In the genomic region with DNA sequence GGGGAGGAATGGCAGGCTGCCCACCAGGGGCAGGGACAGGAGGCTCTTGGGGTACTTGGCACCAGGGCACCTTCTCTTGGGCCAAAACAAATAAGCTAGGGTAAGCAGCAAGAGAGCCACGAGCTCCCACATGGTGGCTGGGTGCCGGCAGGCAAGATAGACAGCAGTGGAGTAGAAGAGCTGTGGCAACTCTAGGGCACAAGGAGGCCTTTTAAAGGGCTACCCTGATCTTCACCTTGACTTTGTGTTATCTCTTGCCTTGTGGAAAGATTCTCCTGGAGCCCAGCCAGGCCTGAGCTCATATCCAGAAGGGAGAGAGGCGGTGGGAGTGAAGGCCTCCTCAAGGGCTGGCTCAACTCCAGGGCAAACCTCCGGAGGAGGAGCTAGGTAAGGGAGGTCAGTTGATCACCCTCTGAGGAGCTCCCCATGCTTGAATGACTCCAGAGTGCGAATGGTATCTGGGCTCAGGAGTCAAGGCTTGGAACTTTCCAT, we compare ENCODE assay signal across 20 cellular contexts. TPM values are rescaled to one million over a fixed set of nuclear protein-coding genes. Genes with fewer than 3 reads are reported as not detected.
DNase-seq lines count a peak whose midpoint lies in the region; ATAC-seq, FAIRE-seq and TF ChIP-seq lines count a peak whose summit lies in the region.
"Had no signal": no experiment of that assay in that cellular context is flagged by ENCODE, and none has a peak within 500 bp of the region (broad histone marks: within the 10 kb centered on the region; RNA-seq: fewer than 3 reads in every experiment).

A gene with protein sequence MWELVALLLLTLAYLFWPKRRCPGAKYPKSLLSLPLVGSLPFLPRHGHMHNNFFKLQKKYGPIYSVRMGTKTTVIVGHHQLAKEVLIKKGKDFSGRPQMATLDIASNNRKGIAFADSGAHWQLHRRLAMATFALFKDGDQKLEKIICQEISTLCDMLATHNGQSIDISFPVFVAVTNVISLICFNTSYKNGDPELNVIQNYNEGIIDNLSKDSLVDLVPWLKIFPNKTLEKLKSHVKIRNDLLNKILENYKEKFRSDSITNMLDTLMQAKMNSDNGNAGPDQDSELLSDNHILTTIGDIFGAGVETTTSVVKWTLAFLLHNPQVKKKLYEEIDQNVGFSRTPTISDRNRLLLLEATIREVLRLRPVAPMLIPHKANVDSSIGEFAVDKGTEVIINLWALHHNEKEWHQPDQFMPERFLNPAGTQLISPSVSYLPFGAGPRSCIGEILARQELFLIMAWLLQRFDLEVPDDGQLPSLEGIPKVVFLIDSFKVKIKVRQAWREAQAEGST (minus strand): TSS at position 184 of the 492 bp plus-strand sequence. CDS start 52 bp downstream, at position 132.

- H3K9me3 Mint-ChIP-seq in activated CD4-positive, alpha-beta T cell treated with anti-CD3 and anti-CD28 coated beads, Interleukin-2, amount 10 ng/mL, durations not matched to agents 7 days and 5 days = no peaks in the 10 kb centered on the region
- H3K9me3 Mint-ChIP-seq in MCF 10A (ENCODE audit: unreplicated experiment) = peaks cover 21% of the 10 kb centered on the region
- H3K9me3 Mint-ChIP-seq: natural killer cell treated with Interleukin-12 subunit alpha and Interleukin-12 subunit beta and Interleukin-15 and Interleukin-18, amount 100 ng/mL, for 72 hours had no signal

- H3K4me3 ChIP-seq in choroid plexus epithelial cell (ENCODE audit: low read depth, low read length) = no peak within 1 kb of the TSS
- H3K4me3 ChIP-seq: dorsolateral prefrontal cortex, GM23338, sigmoid colon, transverse colon had no signal

- H3K27ac Mint-ChIP-seq in activated CD4-positive, alpha-beta T cell treated with anti-CD3 and anti-CD28 coated beads, Interleukin-2, amount 10 ng/mL, durations not matched to agents 7 days and 5 days = no peak within 1 kb of the TSS
- H3K27ac Mint-ChIP-seq in MCF 10A (ENCODE audit: low read depth, unreplicated experiment) = no peak within 1 kb of the TSS
- H3K27ac Mint-ChIP-seq: activated CD8-positive, alpha-beta memory T cell treated with anti-CD3 and anti-CD28 coated beads, Interleukin-2, amount 10 ng/mL, durations not matched to agents 7 days and 5 days; GM23338 had no signal

- intact Hi-C loops in MCF 10A (cut with micrococcal nuclease) = loop anchor here (5.0 to 10.0 kb wide), 3 partner anchors 85 to 645 kb away; no protein-coding TSS in a partner anchor

- POLR2A ChIA-PET in activated CD4-positive, alpha-beta T cell treated with anti-CD3 and anti-CD28 coated beads, Interleukin-2, amount 10 ng/mL, durations not matched to agents 7 days and 5 days (lab: Charles Lee) = no interaction called here
- POLR2A ChIA-PET in MCF 10A (lab: Yijun Ruan, JAX) = no interaction called here

- CTCF ChIA-PET in activated CD4-positive, alpha-beta T cell treated with anti-CD3 and anti-CD28 coated beads, Interleukin-2, amount 10 ng/mL, durations not matched to agents 7 days and 5 days (lab: Charles Lee) = interaction anchor here (0.7 to 1.9 kb wide), 3 partner anchors 25 to 80 kb away, joined by 3 to 6 read pairs (median 3); a partner anchor contains a TSS
- CTCF ChIA-PET in MCF 10A (lab: Yijun Ruan, JAX) = interaction anchor here (0.6 to 8.3 kb wide), 7 partner anchors 10 to 475 kb away, joined by 3 to 124 read pairs (median 5); no protein-coding TSS in a partner anchor

- DNase-seq in DMS 273 (lab: John Stamatoyannopoulos, UW; ENCODE audit: unreplicated experiment) = peak; percentile 69
- peak; percentile 4 for DNase-seq in NCI-H2171 (lab: John Stamatoyannopoulos, UW)
- DNase-seq in choroid plexus epithelial cell (ENCODE audit: low read depth) = peak; percentile 63
- DNase-seq in omental fat pad (ENCODE audit: low spot score) = no peak
- no peak for DNase-seq in activated CD4-positive, alpha-beta T cell treated with anti-CD3 and anti-CD28 coated beads, Interleukin-2, amount 10 ng/mL, durations not matched to agents 7 days and 5 days
- DNase-seq in MCF 10A (ENCODE audit: unreplicated experiment) = no peak
- DNase-seq in GM19239 (ENCODE audit: insufficient read length, low spot score) = no peak
- DNase-seq: activated CD4-positive, CD25-positive, alpha-beta regulatory T cell; activated CD8-positive, alpha-beta memory T cell treated with anti-CD3 and anti-CD28 coated beads, Interleukin-2, amount 10 ng/mL, durations not matched to agents 7 days and 5 days; brain microvascular endothelial cell; NCI-H1436; sigmoid colon; stimulated activated CD4-positive, alpha-beta T cell treated with anti-CD3 and anti-CD28 coated beads, Interleukin-4, amount 100 ng/mL, for 1 hour; transverse colon had no signal

- TF ChIP-seq CTCF in choroid plexus epithelial cell (conservative IDR thresholded peaks at IDR 0.05; ENCODE audit: low read depth, low read length) (no peak), omental fat pad (IDR thresholded peaks at IDR 0.05) (no peak), MCF 10A (IDR thresholded peaks at IDR 0.05; ENCODE audit: unreplicated experiment) (no peak)

- H3K36me3 Mint-ChIP-seq in activated CD4-positive, alpha-beta T cell treated with anti-CD3 and anti-CD28 coated beads, Interleukin-2, amount 10 ng/mL, durations not matched to agents 7 days and 5 days (ENCODE audit: low read depth) = no peaks in the 10 kb centered on the region
- no peaks in the 10 kb centered on the region for H3K36me3 Mint-ChIP-seq in MCF 10A (ENCODE audit: insufficient read depth, unreplicated experiment)
- H3K36me3 Mint-ChIP-seq: activated CD8-positive, alpha-beta memory T cell treated with anti-CD3 and anti-CD28 coated beads, Interleukin-2, amount 10 ng/mL, durations not matched to agents 7 days and 5 days; natural killer cell treated with Interleukin-12 subunit alpha and Interleukin-12 subunit beta and Interleukin-15 and Interleukin-18, amount 100 ng/mL, for 72 hours had no signal

- ATAC-seq in omental fat pad (ENCODE audit: low FRiP score) = peak; percentile 46
- ATAC-seq in GM18867 (IDR thresholded peaks at IDR 0.05; ENCODE audit: unreplicated experiment) = no peak
- ATAC-seq: activated CD8-positive, alpha-beta memory T cell treated with anti-CD3 and anti-CD28 coated beads, Interleukin-2, amount 10 ng/mL, durations not matched to agents 7 days and 5 days; GM23338; natural killer cell treated with Interleukin-12 subunit alpha and Interleukin-12 subunit beta and Interleukin-15 and Interleukin-18, amount 100 ng/mL, for 72 hours had no signal

- H3K4me3 Mint-ChIP-seq in activated CD4-positive, alpha-beta T cell treated with anti-CD3 and anti-CD28 coated beads, Interleukin-2, amount 10 ng/mL, durations not matched to agents 7 days and 5 days = no peak within 1 kb of the TSS
- no peak within 1 kb of the TSS for H3K4me3 Mint-ChIP-seq in MCF 10A (ENCODE audit: unreplicated experiment)
- H3K4me3 Mint-ChIP-seq: activated CD8-positive, alpha-beta memory T cell treated with anti-CD3 and anti-CD28 coated beads, Interleukin-2, amount 10 ng/mL, durations not matched to agents 7 days and 5 days; GM23338; natural killer cell treated with Interleukin-12 subunit alpha and Interleukin-12 subunit beta and Interleukin-15 and Interleukin-18, amount 100 ng/mL, for 72 hours had no signal

- peaks cover 5% of the 10 kb centered on the region for H3K27me3 Mint-ChIP-seq in activated CD4-positive, alpha-beta T cell treated with anti-CD3 and anti-CD28 coated beads, Interleukin-2, amount 10 ng/mL, durations not matched to agents 7 days and 5 days
- peaks cover 28% of the 10 kb centered on the region for H3K27me3 Mint-ChIP-seq in MCF 10A (ENCODE audit: insufficient read depth, unreplicated experiment)

- no TSS peak for BruUV-seq in MCF 10A (replicated peaks; lab: Mats Ljungman, UMichigan)

- H3K4me1 Mint-ChIP-seq in activated CD4-positive, alpha-beta T cell treated with anti-CD3 and anti-CD28 coated beads, Interleukin-2, amount 10 ng/mL, durations not matched to agents 7 days and 5 days = no peaks in the 10 kb centered on the region
- H3K4me1 Mint-ChIP-seq in MCF 10A (ENCODE audit: insufficient read depth, unreplicated experiment) = peaks cover 9% of the 10 kb centered on the region
- H3K4me1 Mint-ChIP-seq: activated CD8-positive, alpha-beta memory T cell treated with anti-CD3 and anti-CD28 coated beads, Interleukin-2, amount 10 ng/mL, durations not matched to agents 7 days and 5 days; GM23338 had no signal

- no peak for FAIRE-seq in GM19239 (lab: Jason Lieb, UNC)

RNA-seq across cellular contexts. Expression of the gene that starts here (rescaled TPM):
- total RNA-seq in omental fat pad = not detected
- total RNA-seq in activated CD4-positive, alpha-beta T cell treated with anti-CD3 and anti-CD28 coated beads, Interleukin-2, amount 10 ng/mL, durations not matched to agents 7 days and 5 days = not detected
- total RNA-seq in MCF 10A (2022) = not detected in 2 replicates
- total RNA-seq: activated CD8-positive, alpha-beta memory T cell treated with anti-CD3 and anti-CD28 coated beads, Interleukin-2, amount 10 ng/mL, durations not matched to agents 7 days and 5 days; GM23338; lung microvascular endothelial cell; natural killer cell treated with Interleukin-12 subunit alpha and Interleukin-12 subunit beta and Interleukin-15 and Interleukin-18, amount 100 ng/mL, for 72 hours; sigmoid colon; T-helper 1 cell treated with Interleukin-12 subunit alpha and Interleukin-12 subunit beta and Interleukin-4 antibody, amounts not matched to agents 30 ng/mL and 1 ng/mL, for 36 hours had no signal

Comparison
In these comparisons a context has a peak if more than half of its experiments do, and no peak if none do; other contexts are left out.
1. Peak in ATAC-seq in omental fat pad; RNA of the gene not detected or under 1 TPM.
2. DNase-seq: peak in DMS 273 (single experiment), NCI-H2171 (single experiment) and choroid plexus epithelial cell (single experiment); none in omental fat pad (single experiment), activated CD4-positive, alpha-beta T cell treated with anti-CD3 and anti-CD28 coated beads, Interleukin-2, amount 10 ng/mL, durations not matched to agents 7 days and 5 days (single experiment), MCF 10A (single experiment) and GM19239 (single experiment).